8 cellular contexts compared by ENCODE assay signal in the genomic region with DNA sequence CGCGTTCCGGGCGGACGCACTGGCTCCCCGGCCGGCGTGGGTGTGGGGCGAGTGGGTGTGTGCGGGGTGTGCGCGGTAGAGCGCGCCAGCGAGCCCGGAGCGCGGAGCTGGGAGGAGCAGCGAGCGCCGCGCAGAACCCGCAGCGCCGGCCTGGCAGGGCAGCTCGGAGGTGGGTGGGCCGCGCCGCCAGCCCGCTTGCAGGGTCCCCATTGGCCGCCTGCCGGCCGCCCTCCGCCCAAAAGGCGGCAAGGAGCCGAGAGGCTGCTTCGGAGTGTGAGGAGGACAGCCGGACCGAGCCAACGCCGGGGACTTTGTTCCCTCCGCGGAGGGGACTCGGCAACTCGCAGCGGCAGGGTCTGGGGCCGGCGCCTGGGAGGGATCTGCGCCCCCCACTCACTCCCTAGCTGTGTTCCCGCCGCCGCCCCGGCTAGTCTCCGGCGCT. TPM values are rescaled to one million over a fixed set of nuclear protein-coding genes. Genes with fewer than 3 reads are reported as not detected.
A peak's percentile ranks its signal among the peaks of the same experiment; 100 is the strongest.
DNase-seq lines count a peak whose midpoint lies in the region; ATAC-seq and TF ChIP-seq lines count a peak whose summit lies in the region.

DAPK1 (plus strand) TSS at position 264 of the 442 bp plus-strand sequence. CDS start 1,211 bp downstream, outside the sequence.

- H3K4me2 ChIP-seq in KMS-11 = peak within 1 kb of the TSS; percentile 97
- no peak within 1 kb of the TSS for H3K4me2 ChIP-seq in OCI-LY7 (ENCODE audit: low read length)

- no peaks in the 10 kb centered on the region for H3K4me1 Mint-ChIP-seq in activated T-helper 17 cell treated with anti-CD3 and anti-CD28 coated beads, Interleukin-2, amount 50 U/mL, for 72 hours

- peak within 1 kb of the TSS; percentile 83 for H2AFZ ChIP-seq in KMS-11 (ENCODE audit: low read depth)
- H2AFZ ChIP-seq in OCI-LY7 (ENCODE audit: low read length) = no peak within 1 kb of the TSS

- no TSS peak for BruUV-seq in OCI-LY7 (replicated peaks; lab: Mats Ljungman, UMichigan)

- H3K27ac Mint-ChIP-seq in activated T-helper 17 cell treated with anti-CD3 and anti-CD28 coated beads, Interleukin-2, amount 50 U/mL, for 72 hours = no peak within 1 kb of the TSS

- H3K9me3 Mint-ChIP-seq in activated T-helper 17 cell treated with anti-CD3 and anti-CD28 coated beads, Interleukin-2, amount 50 U/mL, for 72 hours = no peaks in the 10 kb centered on the region

- CTCF ChIA-PET in OCI-LY7 (lab: Charles Lee; ENCODE audit: unreplicated experiment) = no interaction called here

- H3K36me3 Mint-ChIP-seq in activated T-helper 17 cell treated with anti-CD3 and anti-CD28 coated beads, Interleukin-2, amount 50 U/mL, for 72 hours (ENCODE audit: low read depth) = no peaks in the 10 kb centered on the region

- no peaks in the 10 kb centered on the region for H3K27me3 ChIP-seq in KMS-11 (ENCODE audit: insufficient read depth, low read depth)

- H3K4me3 ChIP-seq in KMS-11 (IDR thresholded peaks at IDR 0.05; ENCODE audit: insufficient read depth, low read depth, low read length) (peak within 1 kb of the TSS; percentile 64), OCI-LY7 (ENCODE audit: low read depth, low read length, poor library complexity, severe bottlenecking) (no peak within 1 kb of the TSS)

- DNase-seq in EH (ENCODE audit: low read depth) = peak; percentile 8
- peak; percentile 84 for DNase-seq in Right ventricle myocardium inferior (ENCODE audit: missing footprints)
- peak; percentile 71 for DNase-seq in occipital lobe (lab: John Stamatoyannopoulos, UW)
- no peak for DNase-seq in RPMI8226
- DNase-seq in OCI-LY7 (ENCODE audit: low spot score) = no peak

- intact Hi-C loops in Right ventricle myocardium inferior (cut with DNase I) = loop anchor here (5.0 to 10.0 kb wide), 2 partner anchors 100 to 147 kb away; no protein-coding TSS in a partner anchor
- intact Hi-C loops in OCI-LY7 (cut with micrococcal nuclease; ENCODE audit: unreplicated experiment) = no loop called here

- H3K27ac ChIP-seq in KMS-11 (peak within 1 kb of the TSS; percentile 77), OCI-LY7 (ENCODE audit: low read depth, low read length, poor library complexity, severe bottlenecking) (no peak within 1 kb of the TSS)

- no peaks in the 10 kb centered on the region for H3K36me3 ChIP-seq in KMS-11 (ENCODE audit: insufficient read depth)
- H3K36me3 ChIP-seq in OCI-LY7 (ENCODE audit: insufficient read depth, low read length) = no peaks in the 10 kb centered on the region

- peak within 1 kb of the TSS; percentile 75 for H3K9ac ChIP-seq in KMS-11

- H3K4me3 Mint-ChIP-seq in activated T-helper 17 cell treated with anti-CD3 and anti-CD28 coated beads, Interleukin-2, amount 50 U/mL, for 72 hours = peak within 1 kb of the TSS; percentile 38

- TF ChIP-seq CTCF in KMS-11 (conservative IDR thresholded peaks at IDR 0.05; ENCODE audit: low read depth, low read length) (no peak), OCI-LY7 (conservative IDR thresholded peaks at IDR 0.05; ENCODE audit: low read length) (no peak)

- H3K27me3 Mint-ChIP-seq in activated T-helper 17 cell treated with anti-CD3 and anti-CD28 coated beads, Interleukin-2, amount 50 U/mL, for 72 hours = peaks cover 51% of the 10 kb centered on the region

- no peaks in the 10 kb centered on the region for H3K9me3 ChIP-seq in OCI-LY7 (ENCODE audit: low read length)

- POLR2A ChIA-PET in OCI-LY7 (lab: Charles Lee) = interaction anchor here (0.5 kb wide), 1 partner anchor 1487 kb away, joined by 3 read pairs; no protein-coding TSS in a partner anchor

- H3K4me1 ChIP-seq in KMS-11 (ENCODE audit: low read depth, poor library complexity, severe bottlenecking) (peaks cover 69% of the 10 kb centered on the region), OCI-LY7 (ENCODE audit: insufficient read depth, low read length, poor library complexity, severe bottlenecking) (no peaks in the 10 kb centered on the region)

- H3K79me2 ChIP-seq in KMS-11 (ENCODE audit: insufficient read depth, low read depth) (peaks cover 26% of the 10 kb centered on the region), OCI-LY7 (ENCODE audit: insufficient read depth, low read depth, low read length) (no peaks in the 10 kb centered on the region)

- H4K20me1 ChIP-seq in KMS-11 (ENCODE audit: insufficient read depth) (no peaks in the 10 kb centered on the region), OCI-LY7 (ENCODE audit: insufficient read depth, low read length) (no peaks in the 10 kb centered on the region)

- no peaks in the 10 kb centered on the region for H3K9me2 ChIP-seq in OCI-LY7 (ENCODE audit: insufficient read depth, low read length)

- ATAC-seq in GM19455 (IDR thresholded peaks at IDR 0.05; ENCODE audit: unreplicated experiment) = peak; percentile 38
- ATAC-seq in activated T-helper 17 cell treated with anti-CD3 and anti-CD28 coated beads, Interleukin-2, amount 50 U/mL, for 72 hours (replicated peaks) = peak; percentile 35
- peak; percentile 89 for ATAC-seq in Right ventricle myocardium inferior

RNA-seq across cellular contexts. Expression of gene DAPK1, which starts in this region (rescaled TPM):
- total RNA-seq in activated T-helper 17 cell treated with anti-CD3 and anti-CD28 coated beads, Interleukin-2, amount 50 U/mL, for 72 hours = 1 to 10 TPM; 1.5 to 2.0 TPM
- total RNA-seq in Right ventricle myocardium inferior (6.3 TPM), occipital lobe (67.4 TPM), OCI-LY7 (2022) (2.8 and 3.5 TPM in 2 replicates)
- 0.18 and 0.25 TPM in 2 replicates for total RNA-seq in OCI-LY7 (2014; rRNA removed; shearing (Covaris generic))

Comparison
In these comparisons a context has a peak if more than half of its experiments do, and no peak if none do; other contexts are left out.
1. DNase-seq: peak in EH (single experiment), Right ventricle myocardium inferior (single experiment) and occipital lobe (single experiment); none in RPMI8226 (single experiment) and OCI-LY7 (single experiment).
2. ATAC-seq: peak in every context shown above with its lines; median percentile 89 in Right ventricle myocardium inferior; 38 in GM19455; 35 in activated T-helper 17 cell treated with anti-CD3 and anti-CD28 coated beads, Interleukin-2, amount 50 U/mL, for 72 hours.